ENCODE assay signal across 1 cellular context in the genomic region with DNA sequence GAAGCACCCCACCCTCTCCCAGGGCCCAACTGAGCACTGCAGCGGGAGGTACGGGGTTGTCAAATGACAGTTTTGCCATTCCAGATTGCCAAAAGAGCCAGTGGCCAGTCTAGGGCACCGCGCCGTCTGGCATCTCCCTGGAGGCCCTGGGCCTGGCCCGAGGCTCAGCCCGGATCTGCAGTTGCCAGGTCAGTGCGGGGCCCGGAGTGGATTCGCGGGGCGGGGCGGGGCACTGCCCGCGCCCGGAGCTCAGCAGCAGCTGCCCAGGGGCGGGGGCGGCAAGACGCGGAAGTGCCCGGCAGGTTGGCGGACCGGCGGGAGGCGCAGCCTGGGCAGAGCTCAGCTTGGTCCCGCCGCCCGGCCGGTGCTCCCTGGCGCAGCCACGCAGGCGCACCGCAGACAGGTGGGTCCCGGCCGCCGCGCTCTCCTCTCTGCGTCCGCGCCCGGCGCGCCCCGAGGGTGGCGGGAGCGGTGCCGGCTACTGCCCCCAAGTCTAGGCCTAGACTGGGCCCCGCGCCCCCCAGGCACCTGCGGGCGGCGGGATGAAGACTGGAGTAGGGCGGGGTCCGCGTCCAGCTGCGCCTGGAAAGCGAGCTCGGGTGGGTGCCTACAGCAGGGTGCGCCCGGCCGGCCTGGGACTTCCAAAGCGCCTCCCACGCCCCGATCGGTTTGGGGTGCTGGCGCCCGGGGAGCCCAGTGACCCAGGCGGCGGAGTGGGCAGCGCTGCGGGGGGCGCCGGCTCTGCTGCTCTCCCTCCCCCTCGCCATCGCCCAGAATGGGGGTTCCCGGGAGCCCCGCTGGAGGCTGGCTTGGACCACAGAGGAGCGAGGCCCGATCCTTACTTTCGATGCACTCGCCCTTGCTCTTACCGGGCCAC.
TF ChIP-seq lines count a peak whose summit lies in the region.

A gene with protein sequence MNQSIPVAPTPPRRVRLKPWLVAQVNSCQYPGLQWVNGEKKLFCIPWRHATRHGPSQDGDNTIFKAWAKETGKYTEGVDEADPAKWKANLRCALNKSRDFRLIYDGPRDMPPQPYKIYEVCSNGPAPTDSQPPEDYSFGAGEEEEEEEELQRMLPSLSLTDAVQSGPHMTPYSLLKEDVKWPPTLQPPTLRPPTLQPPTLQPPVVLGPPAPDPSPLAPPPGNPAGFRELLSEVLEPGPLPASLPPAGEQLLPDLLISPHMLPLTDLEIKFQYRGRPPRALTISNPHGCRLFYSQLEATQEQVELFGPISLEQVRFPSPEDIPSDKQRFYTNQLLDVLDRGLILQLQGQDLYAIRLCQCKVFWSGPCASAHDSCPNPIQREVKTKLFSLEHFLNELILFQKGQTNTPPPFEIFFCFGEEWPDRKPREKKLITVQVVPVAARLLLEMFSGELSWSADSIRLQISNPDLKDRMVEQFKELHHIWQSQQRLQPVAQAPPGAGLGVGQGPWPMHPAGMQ (plus strand): TSS at position 281 of the 877 bp plus-strand sequence. CDS start 4,155 bp downstream, outside the sequence.

TF ChIP-seq in HepG2, 621 proteins besides CTCF, POLR2A, EP300 and RAD21 (continued from another document and continues in another):
- TF ChIP-seq, protein P1, sequence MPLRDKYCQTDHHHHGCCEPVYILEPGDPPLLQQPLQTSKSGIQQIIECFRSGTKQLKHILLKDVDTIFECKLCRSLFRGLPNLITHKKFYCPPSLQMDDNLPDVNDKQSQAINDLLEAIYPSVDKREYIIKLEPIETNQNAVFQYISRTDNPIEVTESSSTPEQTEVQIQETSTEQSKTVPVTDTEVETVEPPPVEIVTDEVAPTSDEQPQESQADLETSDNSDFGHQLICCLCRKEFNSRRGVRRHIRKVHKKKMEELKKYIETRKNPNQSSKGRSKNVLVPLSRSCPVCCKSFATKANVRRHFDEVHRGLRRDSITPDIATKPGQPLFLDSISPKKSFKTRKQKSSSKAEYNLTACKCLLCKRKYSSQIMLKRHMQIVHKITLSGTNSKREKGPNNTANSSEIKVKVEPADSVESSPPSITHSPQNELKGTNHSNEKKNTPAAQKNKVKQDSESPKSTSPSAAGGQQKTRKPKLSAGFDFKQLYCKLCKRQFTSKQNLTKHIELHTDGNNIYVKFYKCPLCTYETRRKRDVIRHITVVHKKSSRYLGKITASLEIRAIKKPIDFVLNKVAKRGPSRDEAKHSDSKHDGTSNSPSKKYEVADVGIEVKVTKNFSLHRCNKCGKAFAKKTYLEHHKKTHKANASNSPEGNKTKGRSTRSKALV (CRISPR knock-in tag; IDR thresholded peaks at IDR 0.05), result peak; percentile 96
- peak; percentile 37; the same call in 1 of the 2 replicates for TF ChIP-seq GABPB1 (CRISPR knock-in tag; IDR thresholded peaks at IDR 0.05)
- TF ChIP-seq, protein P2, sequence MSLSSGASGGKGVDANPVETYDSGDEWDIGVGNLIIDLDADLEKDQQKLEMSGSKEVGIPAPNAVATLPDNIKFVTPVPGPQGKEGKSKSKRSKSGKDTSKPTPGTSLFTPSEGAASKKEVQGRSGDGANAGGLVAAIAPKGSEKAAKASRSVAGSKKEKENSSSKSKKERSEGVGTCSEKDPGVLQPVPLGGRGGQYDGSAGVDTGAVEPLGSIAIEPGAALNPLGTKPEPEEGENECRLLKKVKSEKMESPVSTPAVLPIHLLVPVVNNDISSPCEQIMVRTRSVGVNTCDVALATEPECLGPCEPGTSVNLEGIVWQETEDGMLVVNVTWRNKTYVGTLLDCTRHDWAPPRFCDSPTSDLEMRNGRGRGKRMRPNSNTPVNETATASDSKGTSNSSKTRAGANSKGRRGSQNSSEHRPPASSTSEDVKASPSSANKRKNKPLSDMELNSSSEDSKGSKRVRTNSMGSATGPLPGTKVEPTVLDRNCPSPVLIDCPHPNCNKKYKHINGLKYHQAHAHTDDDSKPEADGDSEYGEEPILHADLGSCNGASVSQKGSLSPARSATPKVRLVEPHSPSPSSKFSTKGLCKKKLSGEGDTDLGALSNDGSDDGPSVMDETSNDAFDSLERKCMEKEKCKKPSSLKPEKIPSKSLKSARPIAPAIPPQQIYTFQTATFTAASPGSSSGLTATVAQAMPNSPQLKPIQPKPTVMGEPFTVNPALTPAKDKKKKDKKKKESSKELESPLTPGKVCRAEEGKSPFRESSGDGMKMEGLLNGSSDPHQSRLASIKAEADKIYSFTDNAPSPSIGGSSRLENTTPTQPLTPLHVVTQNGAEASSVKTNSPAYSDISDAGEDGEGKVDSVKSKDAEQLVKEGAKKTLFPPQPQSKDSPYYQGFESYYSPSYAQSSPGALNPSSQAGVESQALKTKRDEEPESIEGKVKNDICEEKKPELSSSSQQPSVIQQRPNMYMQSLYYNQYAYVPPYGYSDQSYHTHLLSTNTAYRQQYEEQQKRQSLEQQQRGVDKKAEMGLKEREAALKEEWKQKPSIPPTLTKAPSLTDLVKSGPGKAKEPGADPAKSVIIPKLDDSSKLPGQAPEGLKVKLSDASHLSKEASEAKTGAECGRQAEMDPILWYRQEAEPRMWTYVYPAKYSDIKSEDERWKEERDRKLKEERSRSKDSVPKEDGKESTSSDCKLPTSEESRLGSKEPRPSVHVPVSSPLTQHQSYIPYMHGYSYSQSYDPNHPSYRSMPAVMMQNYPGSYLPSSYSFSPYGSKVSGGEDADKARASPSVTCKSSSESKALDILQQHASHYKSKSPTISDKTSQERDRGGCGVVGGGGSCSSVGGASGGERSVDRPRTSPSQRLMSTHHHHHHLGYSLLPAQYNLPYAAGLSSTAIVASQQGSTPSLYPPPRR (CRISPR knock-in tag; IDR thresholded peaks at IDR 0.05; ENCODE audit: borderline replicate concordance), result no peak
- TF ChIP-seq NCOA2 (CRISPR knock-in tag; IDR thresholded peaks at IDR 0.05), result no peak
- TF ChIP-seq HIVEP1 (CRISPR knock-in tag; IDR thresholded peaks at IDR 0.05), result no peak
- TF ChIP-seq, protein P3, sequence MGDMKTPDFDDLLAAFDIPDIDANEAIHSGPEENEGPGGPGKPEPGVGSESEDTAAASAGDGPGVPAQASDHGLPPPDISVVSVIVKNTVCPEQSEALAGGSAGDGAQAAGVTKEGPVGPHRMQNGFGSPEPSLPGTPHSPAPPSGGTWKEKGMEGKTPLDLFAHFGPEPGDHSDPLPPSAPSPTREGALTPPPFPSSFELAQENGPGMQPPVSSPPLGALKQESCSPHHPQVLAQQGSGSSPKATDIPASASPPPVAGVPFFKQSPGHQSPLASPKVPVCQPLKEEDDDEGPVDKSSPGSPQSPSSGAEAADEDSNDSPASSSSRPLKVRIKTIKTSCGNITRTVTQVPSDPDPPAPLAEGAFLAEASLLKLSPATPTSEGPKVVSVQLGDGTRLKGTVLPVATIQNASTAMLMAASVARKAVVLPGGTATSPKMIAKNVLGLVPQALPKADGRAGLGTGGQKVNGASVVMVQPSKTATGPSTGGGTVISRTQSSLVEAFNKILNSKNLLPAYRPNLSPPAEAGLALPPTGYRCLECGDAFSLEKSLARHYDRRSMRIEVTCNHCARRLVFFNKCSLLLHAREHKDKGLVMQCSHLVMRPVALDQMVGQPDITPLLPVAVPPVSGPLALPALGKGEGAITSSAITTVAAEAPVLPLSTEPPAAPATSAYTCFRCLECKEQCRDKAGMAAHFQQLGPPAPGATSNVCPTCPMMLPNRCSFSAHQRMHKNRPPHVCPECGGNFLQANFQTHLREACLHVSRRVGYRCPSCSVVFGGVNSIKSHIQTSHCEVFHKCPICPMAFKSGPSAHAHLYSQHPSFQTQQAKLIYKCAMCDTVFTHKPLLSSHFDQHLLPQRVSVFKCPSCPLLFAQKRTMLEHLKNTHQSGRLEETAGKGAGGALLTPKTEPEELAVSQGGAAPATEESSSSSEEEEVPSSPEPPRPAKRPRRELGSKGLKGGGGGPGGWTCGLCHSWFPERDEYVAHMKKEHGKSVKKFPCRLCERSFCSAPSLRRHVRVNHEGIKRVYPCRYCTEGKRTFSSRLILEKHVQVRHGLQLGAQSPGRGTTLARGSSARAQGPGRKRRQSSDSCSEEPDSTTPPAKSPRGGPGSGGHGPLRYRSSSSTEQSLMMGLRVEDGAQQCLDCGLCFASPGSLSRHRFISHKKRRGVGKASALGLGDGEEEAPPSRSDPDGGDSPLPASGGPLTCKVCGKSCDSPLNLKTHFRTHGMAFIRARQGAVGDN (CRISPR knock-in tag; IDR thresholded peaks at IDR 0.05), result peak; percentile 62
- TF ChIP-seq PHF8 (CRISPR knock-in tag; IDR thresholded peaks at IDR 0.05), result peak; percentile 49
- TF ChIP-seq, protein P4, sequence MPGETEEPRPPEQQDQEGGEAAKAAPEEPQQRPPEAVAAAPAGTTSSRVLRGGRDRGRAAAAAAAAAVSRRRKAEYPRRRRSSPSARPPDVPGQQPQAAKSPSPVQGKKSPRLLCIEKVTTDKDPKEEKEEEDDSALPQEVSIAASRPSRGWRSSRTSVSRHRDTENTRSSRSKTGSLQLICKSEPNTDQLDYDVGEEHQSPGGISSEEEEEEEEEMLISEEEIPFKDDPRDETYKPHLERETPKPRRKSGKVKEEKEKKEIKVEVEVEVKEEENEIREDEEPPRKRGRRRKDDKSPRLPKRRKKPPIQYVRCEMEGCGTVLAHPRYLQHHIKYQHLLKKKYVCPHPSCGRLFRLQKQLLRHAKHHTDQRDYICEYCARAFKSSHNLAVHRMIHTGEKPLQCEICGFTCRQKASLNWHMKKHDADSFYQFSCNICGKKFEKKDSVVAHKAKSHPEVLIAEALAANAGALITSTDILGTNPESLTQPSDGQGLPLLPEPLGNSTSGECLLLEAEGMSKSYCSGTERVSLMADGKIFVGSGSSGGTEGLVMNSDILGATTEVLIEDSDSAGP (CRISPR knock-in tag; IDR thresholded peaks at IDR 0.05; ENCODE audit: borderline replicate concordance), result peak; percentile 55; the same call in 1 of the 2 replicates
- no peak for TF ChIP-seq CBX5 (CRISPR knock-in tag; IDR thresholded peaks at IDR 0.05; ENCODE audit: borderline replicate concordance)
- no peak for TF ChIP-seq SSRP1 (CRISPR knock-in tag; IDR thresholded peaks at IDR 0.05)
- TF ChIP-seq HMGA1 (CRISPR knock-in tag; conservative IDR thresholded peaks at IDR 0.05), result no peak
- TF ChIP-seq SIX4 (CRISPR knock-in tag; IDR thresholded peaks at IDR 0.05), result no peak
- TF ChIP-seq RXRB (CRISPR knock-in tag; IDR thresholded peaks at IDR 0.05; ENCODE audit: borderline replicate concordance), result no peak
- TF ChIP-seq HNRNPUL1 (IDR thresholded peaks at IDR 0.05; ENCODE audit: low read depth, low read length), result no peak
- TF ChIP-seq NBN (conservative IDR thresholded peaks at IDR 0.05), result no peak
- TF ChIP-seq XBP1 (CRISPR knock-in tag; IDR thresholded peaks at IDR 0.05), result no peak
- 0 out of 2 replicates have a peak, but pooled peaks have one; percentile 23 for TF ChIP-seq KLF15 (CRISPR knock-in tag; IDR thresholded peaks at IDR 0.05; ENCODE audit: borderline replicate concordance)
- TF ChIP-seq, protein P5, sequence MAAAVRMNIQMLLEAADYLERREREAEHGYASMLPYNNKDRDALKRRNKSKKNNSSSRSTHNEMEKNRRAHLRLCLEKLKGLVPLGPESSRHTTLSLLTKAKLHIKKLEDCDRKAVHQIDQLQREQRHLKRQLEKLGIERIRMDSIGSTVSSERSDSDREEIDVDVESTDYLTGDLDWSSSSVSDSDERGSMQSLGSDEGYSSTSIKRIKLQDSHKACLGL (CRISPR knock-in tag; IDR thresholded peaks at IDR 0.05), result 0 out of 2 replicates have a peak, but pooled peaks have one; percentile 48
- no peak for TF ChIP-seq NCOA1 (CRISPR knock-in tag; IDR thresholded peaks at IDR 0.05)
- no peak for TF ChIP-seq HHEX (CRISPR knock-in tag; IDR thresholded peaks at IDR 0.05)
- TF ChIP-seq ZNF615 (CRISPR knock-in tag; IDR thresholded peaks at IDR 0.05; ENCODE audit: borderline replicate concordance), result no peak
- no peak for TF ChIP-seq NFIC (IDR thresholded peaks at IDR 0.05; ENCODE audit: low read length)
- TF ChIP-seq ZNF891 (CRISPR knock-in tag; IDR thresholded peaks at IDR 0.05), result no peak
- 0 out of 2 replicates have a peak, but pooled peaks have one; percentile 17 for TF ChIP-seq CHCHD3 (CRISPR knock-in tag; IDR thresholded peaks at IDR 0.05)
- TF ChIP-seq ZNF510 (CRISPR knock-in tag; IDR thresholded peaks at IDR 0.05; ENCODE audit: low read depth), result no peak
- TF ChIP-seq KDM5B (CRISPR knock-in tag; IDR thresholded peaks at IDR 0.05; ENCODE audit: borderline replicate concordance), result peak; percentile 47; the same call in 1 of the 2 replicates
- no peak for TF ChIP-seq ZNF660 (CRISPR knock-in tag; IDR thresholded peaks at IDR 0.05; ENCODE audit: borderline replicate concordance, low read depth)
- 0 out of 2 replicates have a peak, but pooled peaks have one; percentile 37 for TF ChIP-seq PHF20 (CRISPR knock-in tag; IDR thresholded peaks at IDR 0.05)
- TF ChIP-seq, protein P6, sequence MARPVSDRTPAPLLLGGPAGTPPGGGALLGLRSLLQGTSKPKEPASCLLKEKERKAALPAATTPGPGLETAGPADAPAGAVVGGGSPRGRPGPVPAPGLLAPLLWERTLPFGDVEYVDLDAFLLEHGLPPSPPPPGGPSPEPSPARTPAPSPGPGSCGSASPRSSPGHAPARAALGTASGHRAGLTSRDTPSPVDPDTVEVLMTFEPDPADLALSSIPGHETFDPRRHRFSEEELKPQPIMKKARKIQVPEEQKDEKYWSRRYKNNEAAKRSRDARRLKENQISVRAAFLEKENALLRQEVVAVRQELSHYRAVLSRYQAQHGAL (CRISPR knock-in tag; IDR thresholded peaks at IDR 0.05; ENCODE audit: not compliant biosample characterization), result no peak
- TF ChIP-seq LCORL (IDR thresholded peaks at IDR 0.05), result no peak
- 0 out of 2 replicates have a peak, but pooled peaks have one; percentile 43 for TF ChIP-seq LCORL (CRISPR knock-in tag; IDR thresholded peaks at IDR 0.05)
- TF ChIP-seq WIZ (CRISPR knock-in tag; IDR thresholded peaks at IDR 0.05), result no peak
- TF ChIP-seq SAP130 (CRISPR knock-in tag; IDR thresholded peaks at IDR 0.05; ENCODE audit: low read depth), result peak; percentile 22; the same call in 1 of the 2 replicates
- TF ChIP-seq KMT2A (CRISPR knock-in tag; IDR thresholded peaks at IDR 0.05), result 0 out of 2 replicates have a peak, but pooled peaks have one; percentile 29
- no peak for TF ChIP-seq MED13 (CRISPR knock-in tag; IDR thresholded peaks at IDR 0.05)
- peak; percentile 45; the same call in 1 of the 2 replicates for TF ChIP-seq ZNF772 (CRISPR knock-in tag; IDR thresholded peaks at IDR 0.05)
- no peak for TF ChIP-seq ZNF768 (CRISPR knock-in tag; IDR thresholded peaks at IDR 0.05)
- peak; percentile 61; the same call in 1 of the 2 replicates for TF ChIP-seq ZNF776 (CRISPR knock-in tag; IDR thresholded peaks at IDR 0.05)
- TF ChIP-seq, protein P7, sequence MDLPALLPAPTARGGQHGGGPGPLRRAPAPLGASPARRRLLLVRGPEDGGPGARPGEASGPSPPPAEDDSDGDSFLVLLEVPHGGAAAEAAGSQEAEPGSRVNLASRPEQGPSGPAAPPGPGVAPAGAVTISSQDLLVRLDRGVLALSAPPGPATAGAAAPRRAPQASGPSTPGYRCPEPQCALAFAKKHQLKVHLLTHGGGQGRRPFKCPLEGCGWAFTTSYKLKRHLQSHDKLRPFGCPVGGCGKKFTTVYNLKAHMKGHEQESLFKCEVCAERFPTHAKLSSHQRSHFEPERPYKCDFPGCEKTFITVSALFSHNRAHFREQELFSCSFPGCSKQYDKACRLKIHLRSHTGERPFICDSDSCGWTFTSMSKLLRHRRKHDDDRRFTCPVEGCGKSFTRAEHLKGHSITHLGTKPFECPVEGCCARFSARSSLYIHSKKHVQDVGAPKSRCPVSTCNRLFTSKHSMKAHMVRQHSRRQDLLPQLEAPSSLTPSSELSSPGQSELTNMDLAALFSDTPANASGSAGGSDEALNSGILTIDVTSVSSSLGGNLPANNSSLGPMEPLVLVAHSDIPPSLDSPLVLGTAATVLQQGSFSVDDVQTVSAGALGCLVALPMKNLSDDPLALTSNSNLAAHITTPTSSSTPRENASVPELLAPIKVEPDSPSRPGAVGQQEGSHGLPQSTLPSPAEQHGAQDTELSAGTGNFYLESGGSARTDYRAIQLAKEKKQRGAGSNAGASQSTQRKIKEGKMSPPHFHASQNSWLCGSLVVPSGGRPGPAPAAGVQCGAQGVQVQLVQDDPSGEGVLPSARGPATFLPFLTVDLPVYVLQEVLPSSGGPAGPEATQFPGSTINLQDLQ (CRISPR knock-in tag; IDR thresholded peaks at IDR 0.05), result 0 out of 2 replicates have a peak, but pooled peaks have one; percentile 55
- TF ChIP-seq AGO2 (optimal IDR thresholded peaks at IDR 0.05; ENCODE audit: low read depth, low read length), result no peak
- peak; percentile 56; the same call in 1 of the 2 replicates for TF ChIP-seq ZNF333 (CRISPR knock-in tag; IDR thresholded peaks at IDR 0.05; ENCODE audit: borderline replicate concordance)
